Comparison of ENCODE assay signal across 10 cellular contexts in genomic region chr6:87914637-87915395, GRCh38.
DNase-seq lines count a peak whose midpoint lies in the region; ATAC-seq and TF ChIP-seq lines count a peak whose summit lies in the region.
"Had no signal": no experiment of that assay in that cellular context is flagged by ENCODE, and none has a peak within 500 bp of the region (broad histone marks: within the 10 kb centered on the region; RNA-seq: fewer than 3 reads in every experiment).

No MANE protein-coding gene starts in this region.

- peaks cover 6% of the 10 kb centered on the region for H3K9me3 Mint-ChIP-seq in type B pancreatic cell

- H3K4me1 Mint-ChIP-seq in type B pancreatic cell (ENCODE audit: unreplicated experiment), result peaks cover 3% of the 10 kb centered on the region

- no peak overlapping the region for H3K27ac Mint-ChIP-seq in type B pancreatic cell

- intact Hi-C loops in left colon (cut with DNase I, micrococcal nuclease), result no loop called here

- DNase-seq in RPMI8226 (peak; percentile 50), iris pigment epithelial cell (ENCODE audit: low read depth) (peak; percentile 14), type B pancreatic cell (ENCODE audit: extremely low spot score, unreplicated experiment) (no peak), HPDE6-E6E7 (ENCODE audit: extremely low spot score) (no peak), left colon (no peak), NCI-H1092 treated with DMSO at 0.1 percent for 48 hours (lab: John Stamatoyannopoulos, UW) (no peak)
- DNase-seq: NCI-H1417 treated with DMSO at 0.1 percent for 48 hours, uterus had no signal

- H3K36me3 Mint-ChIP-seq in type B pancreatic cell, result no peaks in the 10 kb centered on the region

- no peaks in the 10 kb centered on the region for H3K27me3 Mint-ChIP-seq in type B pancreatic cell

- no peak overlapping the region for H3K4me3 Mint-ChIP-seq in type B pancreatic cell

- no peak for TF ChIP-seq CTCF in type B pancreatic cell (conservative IDR thresholded peaks at IDR 0.05)

- peak; percentile 57 for ATAC-seq in GM18511 (IDR thresholded peaks at IDR 0.05; ENCODE audit: unreplicated experiment)
- peak; percentile 88 for ATAC-seq in HG02759 (IDR thresholded peaks at IDR 0.05; ENCODE audit: unreplicated experiment)
- no peak for ATAC-seq in left colon

Comparison
In these comparisons a context has a peak if more than half of its experiments do, and no peak if none do; other contexts are left out.
1. DNase-seq: peak in RPMI8226 (single experiment) and iris pigment epithelial cell (single experiment); none in type B pancreatic cell (single experiment), HPDE6-E6E7 (single experiment), left colon (0 of 2) and NCI-H1092 treated with DMSO at 0.1 percent for 48 hours (single experiment).